1 cellular context compared by ENCODE assay signal in the genomic region with DNA sequence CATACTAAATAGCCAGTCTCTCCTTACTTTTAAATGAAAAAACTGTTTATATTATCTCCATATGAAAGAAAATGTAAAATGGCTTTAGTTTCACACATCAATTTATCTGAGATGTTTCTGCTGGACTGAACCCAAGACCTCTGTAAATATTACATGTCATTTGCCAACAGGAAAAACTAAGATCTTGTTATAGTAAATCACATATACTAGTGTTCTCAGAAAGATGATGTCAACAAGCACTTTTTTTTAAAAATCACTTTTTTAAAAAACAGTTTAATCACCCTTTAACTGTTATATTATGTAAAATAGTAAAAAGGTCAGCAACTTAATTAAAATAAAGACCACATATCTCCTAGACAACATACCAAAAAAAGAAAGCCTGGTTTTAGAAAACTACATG.
TF ChIP-seq lines count a peak whose summit lies in the region.

No MANE protein-coding gene starts in this region.

TF ChIP-seq in K562, 482 proteins besides CTCF, POLR2A, EP300 and RAD21 (continued from another document):
- TF ChIP-seq PKNOX1 (IDR thresholded peaks at IDR 0.05) (no peak), XRCC4 (IDR thresholded peaks at IDR 0.05; ENCODE audit: extremely low read depth, insufficient read depth, insufficient read length) (no peak), ZNF347 (CRISPR knock-in tag; IDR thresholded peaks at IDR 0.05; ENCODE audit: low read depth) (no peak), ZNF408 (CRISPR knock-in tag; IDR thresholded peaks at IDR 0.05; ENCODE audit: low read depth) (no peak), ZNF436 (CRISPR knock-in tag; IDR thresholded peaks at IDR 0.05) (no peak), ZC3H4 (CRISPR knock-in tag; IDR thresholded peaks at IDR 0.05; ENCODE audit: borderline replicate concordance) (no peak), MTA2 (IDR thresholded peaks at IDR 0.05; ENCODE audit: low read depth) (no peak), GTF2F1 (IDR thresholded peaks at IDR 0.05; ENCODE audit: low read depth, low read length) (no peak), TFAM (CRISPR knock-in tag; conservative IDR thresholded peaks at IDR 0.05) (no peak)
- TF ChIP-seq, protein P1, sequence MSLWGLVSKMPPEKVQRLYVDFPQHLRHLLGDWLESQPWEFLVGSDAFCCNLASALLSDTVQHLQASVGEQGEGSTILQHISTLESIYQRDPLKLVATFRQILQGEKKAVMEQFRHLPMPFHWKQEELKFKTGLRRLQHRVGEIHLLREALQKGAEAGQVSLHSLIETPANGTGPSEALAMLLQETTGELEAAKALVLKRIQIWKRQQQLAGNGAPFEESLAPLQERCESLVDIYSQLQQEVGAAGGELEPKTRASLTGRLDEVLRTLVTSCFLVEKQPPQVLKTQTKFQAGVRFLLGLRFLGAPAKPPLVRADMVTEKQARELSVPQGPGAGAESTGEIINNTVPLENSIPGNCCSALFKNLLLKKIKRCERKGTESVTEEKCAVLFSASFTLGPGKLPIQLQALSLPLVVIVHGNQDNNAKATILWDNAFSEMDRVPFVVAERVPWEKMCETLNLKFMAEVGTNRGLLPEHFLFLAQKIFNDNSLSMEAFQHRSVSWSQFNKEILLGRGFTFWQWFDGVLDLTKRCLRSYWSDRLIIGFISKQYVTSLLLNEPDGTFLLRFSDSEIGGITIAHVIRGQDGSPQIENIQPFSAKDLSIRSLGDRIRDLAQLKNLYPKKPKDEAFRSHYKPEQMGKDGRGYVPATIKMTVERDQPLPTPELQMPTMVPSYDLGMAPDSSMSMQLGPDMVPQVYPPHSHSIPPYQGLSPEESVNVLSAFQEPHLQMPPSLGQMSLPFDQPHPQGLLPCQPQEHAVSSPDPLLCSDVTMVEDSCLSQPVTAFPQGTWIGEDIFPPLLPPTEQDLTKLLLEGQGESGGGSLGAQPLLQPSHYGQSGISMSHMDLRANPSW (CRISPR knock-in tag; IDR thresholded peaks at IDR 0.05): no peak
